Comparison of ENCODE assay signal across 8 cellular contexts in genomic region chr14:91947196-91948184, GRCh38. TPM values are rescaled to one million over a fixed set of nuclear protein-coding genes. Genes with fewer than 3 reads are reported as not detected.
DNase-seq lines count a peak whose midpoint lies in the region; ATAC-seq and TF ChIP-seq lines count a peak whose summit lies in the region.

Gene FBLN5, minus strand, starts transcription at chr14:91947694. Its CDS starts 465 bp downstream, at chr14:91947229.

- H3K4me1 ChIP-seq in effector memory CD4-positive, alpha-beta T cell (ENCODE audit: control insufficient read depth, insufficient read depth, low read length, poor library complexity, severe bottlenecking) = peaks cover 6% of the 10 kb centered on the region
- H3K4me1 ChIP-seq in lower lobe of right lung = peaks cover 24% of the 10 kb centered on the region

- H3K27me3 ChIP-seq in effector memory CD4-positive, alpha-beta T cell (replicated peaks; ENCODE audit: control insufficient read depth, insufficient read depth, low read length, poor library complexity, severe bottlenecking) = peaks cover 4% of the 10 kb centered on the region
- H3K27me3 ChIP-seq in lower lobe of right lung (ENCODE audit: low read depth) = peaks cover 6% of the 10 kb centered on the region

- H3K36me3 ChIP-seq in effector memory CD4-positive, alpha-beta T cell (ENCODE audit: control insufficient read depth, insufficient read depth, low read length) = no peaks in the 10 kb centered on the region
- no peaks in the 10 kb centered on the region for H3K36me3 ChIP-seq in lower lobe of right lung

- H3K4me3 ChIP-seq in effector memory CD4-positive, alpha-beta T cell (ENCODE audit: insufficient read depth, low read depth, low read length, poor library complexity, severe bottlenecking) = peak within 1 kb of the TSS; percentile 55
- peak within 1 kb of the TSS; percentile 69 for H3K4me3 ChIP-seq in lower lobe of right lung

- H3K9me3 ChIP-seq in effector memory CD4-positive, alpha-beta T cell (ENCODE audit: control insufficient read depth, low read length) = no peaks in the 10 kb centered on the region
- no peaks in the 10 kb centered on the region for H3K9me3 ChIP-seq in lower lobe of right lung

- peak; percentile 1 for DNase-seq in NCI-H2029 (lab: John Stamatoyannopoulos, UW)
- no peak for DNase-seq in NCI-H2029 treated with DMSO at 0.1 percent for 48 hours (lab: John Stamatoyannopoulos, UW)
- peak; percentile 12 to 21 for DNase-seq in activated CD4-positive, alpha-beta T cell treated with anti-CD3 and anti-CD28 coated beads, Interleukin-2, amount 50 U/mL, for 4 hours
- DNase-seq in effector memory CD4-positive, alpha-beta T cell = no peak
- DNase-seq in lower lobe of right lung = peak; percentile 79
- peak in 2 of 3 donors; percentile 11 to 38 for DNase-seq in stimulated activated CD4-positive, alpha-beta T cell treated with anti-CD3 and anti-CD28 coated beads, TNF-alpha, amount 100 ng/mL, for 48 hours (ENCODE audit: low read depth in 3 of 3)

- ATAC-seq in lower lobe of right lung = peak; percentile 89 to 94
- ATAC-seq in HG02571 (IDR thresholded peaks at IDR 0.05; ENCODE audit: unreplicated experiment) = no peak
- ATAC-seq in GM18868 (IDR thresholded peaks at IDR 0.05; ENCODE audit: unreplicated experiment) = no peak

- no peak within 1 kb of the TSS for H3K27ac ChIP-seq in effector memory CD4-positive, alpha-beta T cell (ENCODE audit: insufficient read depth, low read length, poor library complexity, severe bottlenecking)
- H3K27ac ChIP-seq in lower lobe of right lung = peak within 1 kb of the TSS; percentile 81

- TF ChIP-seq CTCF in lower lobe of right lung (IDR thresholded peaks at IDR 0.05) = no peak

- intact Hi-C loops in lower lobe of right lung (cut with DNase I) = no loop called here

RNA-seq across cellular contexts. Expression of gene FBLN5, which starts in this region (rescaled TPM):
- total RNA-seq in lower lobe of right lung = 130 TPM

Comparison
In these comparisons a context has a peak if more than half of its experiments do, and no peak if none do; other contexts are left out.
1. DNase-seq: peak in NCI-H2029 (single experiment), activated CD4-positive, alpha-beta T cell treated with anti-CD3 and anti-CD28 coated beads, Interleukin-2, amount 50 U/mL, for 4 hours (2 of 2), lower lobe of right lung (single experiment) and stimulated activated CD4-positive, alpha-beta T cell treated with anti-CD3 and anti-CD28 coated beads, TNF-alpha, amount 100 ng/mL, for 48 hours (2 of 3); none in NCI-H2029 treated with DMSO at 0.1 percent for 48 hours (single experiment) and effector memory CD4-positive, alpha-beta T cell (0 of 3).
2. ATAC-seq: peak in lower lobe of right lung (2 of 2); none in HG02571 (single experiment) and GM18868 (single experiment).